ENCODE assay signal across 8 cellular contexts in the genomic region with DNA sequence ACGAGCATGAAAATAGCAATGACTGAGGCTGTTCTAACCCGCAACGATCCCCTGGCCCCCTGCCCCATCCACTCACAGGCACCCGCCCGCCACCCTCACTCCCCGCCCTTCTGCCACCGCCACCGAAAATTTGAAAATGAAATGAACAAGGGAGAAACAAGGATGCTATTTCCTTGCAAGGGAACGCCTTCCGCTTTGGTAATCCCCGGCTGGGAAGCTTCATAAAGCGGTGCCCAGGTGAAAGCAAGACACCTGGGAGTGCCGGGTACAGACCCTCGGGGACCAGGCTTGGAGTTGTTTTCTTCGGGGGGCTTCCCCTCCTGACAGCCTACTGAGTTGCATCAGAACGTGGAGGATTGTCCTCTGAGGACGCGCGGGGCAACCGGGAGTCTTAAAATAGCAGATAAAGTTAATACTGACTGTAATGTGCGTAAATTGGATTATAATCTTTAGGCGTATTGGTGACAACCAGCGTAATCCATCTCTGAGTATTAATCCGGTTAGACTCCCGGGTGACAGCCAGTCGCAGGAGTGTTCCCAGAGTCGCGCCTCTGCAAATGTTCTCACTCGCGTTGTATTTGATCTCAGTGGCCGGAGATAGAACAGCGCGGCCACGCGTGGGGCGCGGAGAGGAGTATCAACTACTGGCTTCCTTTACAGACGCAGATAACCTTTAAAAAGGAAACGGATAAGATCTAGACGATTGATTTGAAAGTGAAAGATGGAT. TPM values are rescaled to one million over a fixed set of nuclear protein-coding genes. Genes with fewer than 3 reads are reported as not detected.
DNase-seq lines count a peak whose midpoint lies in the region; ATAC-seq and TF ChIP-seq lines count a peak whose summit lies in the region.

No MANE protein-coding gene starts in this region.

- peak overlapping the region; percentile 98 for H3K4me2 ChIP-seq in BLaER1

- intact Hi-C loops in posterior cingulate gyrus (cut with DNase I) = loop anchor here (5.0 to 10.0 kb wide), 5 partner anchors 59 to 696 kb away; partner anchors contain the start of gene FOCAD
- intact Hi-C loops in uterus (cut with DNase I; ENCODE audit: low total_unique reads) = no loop called here

- peaks cover 40% of the 10 kb centered on the region for H4K20me1 ChIP-seq in BLaER1

- no peak for TF ChIP-seq CTCF in glutamatergic neuron (IDR thresholded peaks at IDR 0.05; ENCODE audit: partially characterized antibody, unreplicated experiment)
- peak in 1 of 4 experiments; percentile 8 for TF ChIP-seq CTCF in uterus (IDR thresholded peaks at IDR 0.05)

- no peak for TF ChIP-seq POLR2A in uterus (IDR thresholded peaks at IDR 0.05)

- peak; percentile 93 for DNase-seq in NCI-H82 (lab: John Stamatoyannopoulos, UW)
- DNase-seq in glutamatergic neuron = peak; percentile 20
- DNase-seq in posterior cingulate gyrus = peak in 6 of 10 donors; percentile 34 to 88 (median 68)
- DNase-seq in uterus = peak in 1 of 2 donors; percentile 28
- DNase-seq in cerebellar nuclear complex (lab: John Stamatoyannopoulos, UW) = no peak

- no peaks in the 10 kb centered on the region for H3K9me3 Mint-ChIP-seq in activated T-helper 17 cell treated with anti-CD3 and anti-CD28 coated beads, Interleukin-2, amount 50 U/mL, for 72 hours
- peaks cover 8% of the 10 kb centered on the region for H3K9me3 Mint-ChIP-seq in glutamatergic neuron (ENCODE audit: unreplicated experiment)

- H3K27me3 ChIP-seq in BLaER1 = peaks cover 59% of the 10 kb centered on the region
- no peaks in the 10 kb centered on the region for H3K27me3 ChIP-seq in uterus

- no peaks in the 10 kb centered on the region for H3K36me3 ChIP-seq in BLaER1
- H3K36me3 ChIP-seq in uterus = no peaks in the 10 kb centered on the region

- H3K4me1 ChIP-seq in BLaER1 = peaks cover 41% of the 10 kb centered on the region
- H3K4me1 ChIP-seq in uterus = no peaks in the 10 kb centered on the region

- peaks cover 43% of the 10 kb centered on the region for H3K36me3 Mint-ChIP-seq in activated T-helper 17 cell treated with anti-CD3 and anti-CD28 coated beads, Interleukin-2, amount 50 U/mL, for 72 hours (ENCODE audit: low read depth)
- H3K36me3 Mint-ChIP-seq in glutamatergic neuron (ENCODE audit: unreplicated experiment) = no peaks in the 10 kb centered on the region

- ATAC-seq in GM21529 (IDR thresholded peaks at IDR 0.05; ENCODE audit: unreplicated experiment) = peak; percentile 5
- peak; percentile 22 for ATAC-seq in activated T-helper 17 cell treated with anti-CD3 and anti-CD28 coated beads, Interleukin-2, amount 50 U/mL, for 72 hours (replicated peaks)

- H3K27me3 Mint-ChIP-seq in activated T-helper 17 cell treated with anti-CD3 and anti-CD28 coated beads, Interleukin-2, amount 50 U/mL, for 72 hours = no peaks in the 10 kb centered on the region
- peaks cover 18% of the 10 kb centered on the region for H3K27me3 Mint-ChIP-seq in glutamatergic neuron (ENCODE audit: unreplicated experiment)

- H3K4me3 ChIP-seq in BLaER1 (peak overlapping the region; percentile 75), uterus (peak overlapping the region; percentile 77 to 84)

- peaks cover 31% of the 10 kb centered on the region for H3K4me1 Mint-ChIP-seq in activated T-helper 17 cell treated with anti-CD3 and anti-CD28 coated beads, Interleukin-2, amount 50 U/mL, for 72 hours
- peaks cover 19% of the 10 kb centered on the region for H3K4me1 Mint-ChIP-seq in glutamatergic neuron (ENCODE audit: low read depth, unreplicated experiment)

- H3K4me3 Mint-ChIP-seq in activated T-helper 17 cell treated with anti-CD3 and anti-CD28 coated beads, Interleukin-2, amount 50 U/mL, for 72 hours = peak overlapping the region; percentile 92
- peak overlapping the region; percentile 91 for H3K4me3 Mint-ChIP-seq in glutamatergic neuron (ENCODE audit: unreplicated experiment)

- H3K9ac ChIP-seq in BLaER1 = no peak overlapping the region

- peak overlapping the region; percentile 95 for H3K27ac Mint-ChIP-seq in activated T-helper 17 cell treated with anti-CD3 and anti-CD28 coated beads, Interleukin-2, amount 50 U/mL, for 72 hours
- no peak overlapping the region for H3K27ac Mint-ChIP-seq in glutamatergic neuron (ENCODE audit: unreplicated experiment)

- H3K27ac ChIP-seq in BLaER1 = no peak overlapping the region
- peak overlapping the region; percentile 92 to 96 for H3K27ac ChIP-seq in uterus

- H3K9me3 ChIP-seq in BLaER1 (no peaks in the 10 kb centered on the region), uterus (no peaks in the 10 kb centered on the region)

RNA-seq across cellular contexts. Expression of gene MLLT3, which starts 0.9 kb away (rescaled TPM):
- total RNA-seq in activated T-helper 17 cell treated with anti-CD3 and anti-CD28 coated beads, Interleukin-2, amount 50 U/mL, for 72 hours = 10 to 100 TPM; 45.7 to 54.9 TPM
- total RNA-seq in glutamatergic neuron (ENCODE audit: unreplicated experiment) = 11.7 TPM
- 10 to 100 TPM in 3 of 4 donors, 1 to 10 TPM in 1; 2.1 to 30.4 (median 14.0) TPM for total RNA-seq in uterus

Comparison
In these comparisons a context has a peak if more than half of its experiments do, and no peak if none do; other contexts are left out.
1. DNase-seq: peak in NCI-H82 (single experiment), glutamatergic neuron (single experiment) and posterior cingulate gyrus (6 of 10); none in cerebellar nuclear complex (0 of 2).